ENCODE assay signal across 10 cellular contexts in the genomic region with DNA sequence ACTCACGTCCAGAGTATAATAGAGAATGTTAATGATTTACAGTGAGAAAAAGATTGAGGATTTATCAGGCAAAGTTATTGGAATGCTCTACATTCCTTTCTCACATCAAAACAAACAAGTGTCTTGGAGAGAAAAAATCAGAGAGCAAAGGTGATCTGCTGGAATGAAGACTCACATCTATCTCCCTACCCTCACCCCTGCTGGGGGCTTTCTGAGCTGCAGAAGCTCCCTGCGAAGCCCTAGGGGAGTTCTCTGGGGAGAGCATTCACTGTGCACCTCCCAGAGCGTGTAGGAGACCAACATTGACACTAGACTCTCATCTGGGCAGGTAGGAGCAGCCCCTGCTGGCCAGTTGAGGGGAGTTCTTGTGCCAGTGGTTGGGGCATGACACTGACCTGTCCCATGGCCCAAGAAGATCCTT.
DNase-seq lines count a peak whose midpoint lies in the region; ATAC-seq, FAIRE-seq and TF ChIP-seq lines count a peak whose summit lies in the region.
"Had no signal": no experiment of that assay in that cellular context is flagged by ENCODE, and none has a peak within 500 bp of the region (broad histone marks: within the 10 kb centered on the region; RNA-seq: fewer than 3 reads in every experiment).

No MANE protein-coding gene starts in this region.

- peak; percentile 4 for DNase-seq in GM19239 (ENCODE audit: insufficient read length, low spot score)
- peak; percentile 28 for DNase-seq in glomerular visceral epithelial cell (ENCODE audit: extremely low spot score)
- no peak for DNase-seq in omental fat pad (ENCODE audit: low spot score)
- DNase-seq in DMS79 (lab: John Stamatoyannopoulos, UW), result no peak
- no peak for DNase-seq in stimulated activated CD4-positive, alpha-beta T cell treated with anti-CD3 and anti-CD28 coated beads, Interleukin-2, amount 100 ng/mL, for 48 hours
- DNase-seq: heart left ventricle had no signal

- ATAC-seq in HG03280 (IDR thresholded peaks at IDR 0.05; ENCODE audit: unreplicated experiment) (peak; percentile 80), HG03571 (IDR thresholded peaks at IDR 0.05; ENCODE audit: unreplicated experiment) (no peak), omental fat pad (ENCODE audit: low FRiP score) (no peak)
- ATAC-seq: heart left ventricle had no signal

- H3K27ac ChIP-seq in C4-2B, result no peak overlapping the region
- H3K27ac ChIP-seq: heart left ventricle, vagina had no signal

- FAIRE-seq in GM19239 (lab: Jason Lieb, UNC), result no peak

- TF ChIP-seq CTCF in C4-2B (conservative IDR thresholded peaks at IDR 0.05), result peak; percentile 17; the same call in 1 of the 2 replicates
- TF ChIP-seq CTCF in omental fat pad (IDR thresholded peaks at IDR 0.05), result no peak

Comparison
In these comparisons a context has a peak if more than half of its experiments do, and no peak if none do; other contexts are left out.
1. DNase-seq: peak in GM19239 (single experiment) and glomerular visceral epithelial cell (single experiment); none in omental fat pad (single experiment), DMS79 (single experiment) and stimulated activated CD4-positive, alpha-beta T cell treated with anti-CD3 and anti-CD28 coated beads, Interleukin-2, amount 100 ng/mL, for 48 hours (0 of 2).